In the genomic region with DNA sequence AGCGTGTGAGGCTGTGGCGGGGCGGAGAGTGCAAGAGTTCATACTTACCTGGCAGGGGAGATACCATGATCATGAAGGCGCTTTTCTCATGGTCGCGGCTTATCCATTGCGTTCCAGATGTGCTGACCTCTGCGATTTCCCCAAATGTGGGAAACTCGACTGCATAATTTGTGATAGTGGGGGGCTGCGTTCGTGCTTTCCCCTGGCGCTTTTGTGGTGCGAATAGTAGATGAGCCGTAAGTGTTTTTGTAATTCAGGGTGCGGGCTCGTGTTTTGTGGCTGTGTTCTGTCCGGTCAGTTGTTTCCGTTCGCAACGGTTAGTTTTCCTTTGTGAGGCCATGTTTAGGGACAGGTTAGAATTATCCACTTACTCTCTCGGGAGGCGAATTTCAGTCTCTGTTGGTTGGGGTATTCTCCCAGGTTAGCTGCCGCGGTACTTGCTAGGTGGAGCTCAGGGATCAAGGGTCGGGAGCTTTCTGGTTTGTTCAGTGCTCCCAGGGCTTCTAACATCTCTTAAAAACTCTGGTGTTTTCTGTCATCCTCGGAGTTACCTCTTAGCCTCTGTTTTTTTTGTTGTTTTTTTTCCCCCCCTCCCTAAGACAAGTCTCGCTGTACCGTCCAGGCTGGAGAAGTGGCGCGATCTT, we compare ENCODE assay signal across 8 cellular contexts. TPM values are rescaled to one million over a fixed set of nuclear protein-coding genes. Genes with fewer than 3 reads are reported as not detected.
DNase-seq lines count a peak whose midpoint lies in the region; ATAC-seq, FAIRE-seq and TF ChIP-seq lines count a peak whose summit lies in the region.
"Not testable (repeated sequence)": the region's sequence is repeated elsewhere in the genome, so short reads cannot be mapped to it uniquely, and the experiment has no call there.

No MANE protein-coding gene starts in this region.

- POLR2A ChIA-PET in PC-9 (lab: Charles Lee; ENCODE audit: unreplicated experiment): not testable (repeated sequence)

- H2AFZ ChIP-seq in PC-9: not testable (repeated sequence)

- FAIRE-seq in HTR-8/SVneo (lab: Jason Lieb, UNC): not testable (repeated sequence)

- ATAC-seq in GM21447 (IDR thresholded peaks at IDR 0.05; ENCODE audit: unreplicated experiment): peak; percentile 73

- CTCF ChIA-PET in PC-9 (lab: Charles Lee): not testable (repeated sequence)

- TF ChIP-seq POLR2A in erythroblast (IDR thresholded peaks at IDR 0.05; ENCODE audit: low read length): peak; percentile 97

- not testable (repeated sequence) for H3K79me2 ChIP-seq in PC-9 (ENCODE audit: low read depth)

- not testable (repeated sequence) for H3K9me2 ChIP-seq in PC-9 (ENCODE audit: insufficient read depth)

- H3K4me3 ChIP-seq in PC-9: peak overlapping the region; percentile 42; the same call in 1 of the 2 replicates
- peak overlapping the region; percentile 41 for H3K4me3 ChIP-seq in mucosa of stomach (ENCODE audit: low read length)

- peak overlapping the region; percentile 70 for H3K9ac ChIP-seq in mucosa of stomach (ENCODE audit: low read length)

- not testable (repeated sequence) for TF ChIP-seq CTCF in PC-9 (conservative IDR thresholded peaks at IDR 0.05)

- H3K27me3 ChIP-seq in PC-9 (ENCODE audit: insufficient read depth, low read depth); mucosa of stomach (ENCODE audit: control insufficient read depth, insufficient read depth, low read length): not testable (repeated sequence)

- H3K9me3 ChIP-seq in PC-9 (ENCODE audit: insufficient read depth, low read depth); mucosa of stomach (ENCODE audit: control insufficient read depth, low read length): not testable (repeated sequence)

- not testable (repeated sequence) for H3K4me1 ChIP-seq in PC-9 (replicated peaks; ENCODE audit: insufficient read depth); mucosa of stomach (ENCODE audit: control insufficient read depth, insufficient read depth, low read length)

- intact Hi-C loops in PC-9 (cut with micrococcal nuclease; ENCODE audit: unreplicated experiment): not testable (repeated sequence)

- TSS peak; percentile 96 for BruUV-seq in PC-9 (replicated peaks; lab: Mats Ljungman, UMichigan)

- not testable (repeated sequence) for H3F3A ChIP-seq in PC-9 (ENCODE audit: insufficient read depth, low read depth)

- peak; percentile 14 for DNase-seq in D341Med (ENCODE audit: low spot score)
- peak; percentile 34 for DNase-seq in HTR-8/SVneo (ENCODE audit: insufficient read length, low spot score)
- DNase-seq in PC-9: peak; percentile 89 to 96
- DNase-seq in activated T-cell treated with anti-CD3 and anti-CD28 coated beads for 48 hours (ENCODE audit: low read depth): peak; percentile 80
- DNase-seq in erythroblast (lab: John Stamatoyannopoulos, UW): peak; percentile 93 to 98
- peak; percentile 76 to 79 for DNase-seq in stimulated activated CD8-positive, alpha-beta memory T cell treated with anti-CD3 and anti-CD28 coated beads, Interleukin-2, amount 100 ng/mL, for 1 hour (ENCODE audit: low read depth in 2 of 2)

- H3K27ac ChIP-seq in PC-9: peak overlapping the region; percentile 38; the same call in 1 of the 2 replicates

- H3K4me2 ChIP-seq in PC-9: peak overlapping the region; percentile 48

- H4K20me1 ChIP-seq in PC-9 (ENCODE audit: insufficient read depth): not testable (repeated sequence)

- H3K36me3 ChIP-seq in PC-9 (ENCODE audit: low read depth); mucosa of stomach (ENCODE audit: control insufficient read depth, insufficient read depth, low read length): not testable (repeated sequence)

RNA-seq across cellular contexts. Expression of gene PPIAL4G, which starts 39.6 kb away (rescaled TPM):
- not detected in 2 replicates for total RNA-seq in PC-9 (2021)

Comparison
In these comparisons a context has a peak if more than half of its experiments do, and no peak if none do; other contexts are left out.
1. Peak in every context shown above with its lines: DNase-seq, ATAC-seq, H3K4me3 ChIP-seq and H3K27ac ChIP-seq.
2. DNase-seq: peak in every context shown above with its lines; median percentile 96 in erythroblast; 92 in PC-9; 80 in activated T-cell treated with anti-CD3 and anti-CD28 coated beads for 48 hours; 78 in stimulated activated CD8-positive, alpha-beta memory T cell treated with anti-CD3 and anti-CD28 coated beads, Interleukin-2, amount 100 ng/mL, for 1 hour; 34 in HTR-8/SVneo; 14 in D341Med.